Comparison of ENCODE assay signal across 1 cellular context in the genomic region with DNA sequence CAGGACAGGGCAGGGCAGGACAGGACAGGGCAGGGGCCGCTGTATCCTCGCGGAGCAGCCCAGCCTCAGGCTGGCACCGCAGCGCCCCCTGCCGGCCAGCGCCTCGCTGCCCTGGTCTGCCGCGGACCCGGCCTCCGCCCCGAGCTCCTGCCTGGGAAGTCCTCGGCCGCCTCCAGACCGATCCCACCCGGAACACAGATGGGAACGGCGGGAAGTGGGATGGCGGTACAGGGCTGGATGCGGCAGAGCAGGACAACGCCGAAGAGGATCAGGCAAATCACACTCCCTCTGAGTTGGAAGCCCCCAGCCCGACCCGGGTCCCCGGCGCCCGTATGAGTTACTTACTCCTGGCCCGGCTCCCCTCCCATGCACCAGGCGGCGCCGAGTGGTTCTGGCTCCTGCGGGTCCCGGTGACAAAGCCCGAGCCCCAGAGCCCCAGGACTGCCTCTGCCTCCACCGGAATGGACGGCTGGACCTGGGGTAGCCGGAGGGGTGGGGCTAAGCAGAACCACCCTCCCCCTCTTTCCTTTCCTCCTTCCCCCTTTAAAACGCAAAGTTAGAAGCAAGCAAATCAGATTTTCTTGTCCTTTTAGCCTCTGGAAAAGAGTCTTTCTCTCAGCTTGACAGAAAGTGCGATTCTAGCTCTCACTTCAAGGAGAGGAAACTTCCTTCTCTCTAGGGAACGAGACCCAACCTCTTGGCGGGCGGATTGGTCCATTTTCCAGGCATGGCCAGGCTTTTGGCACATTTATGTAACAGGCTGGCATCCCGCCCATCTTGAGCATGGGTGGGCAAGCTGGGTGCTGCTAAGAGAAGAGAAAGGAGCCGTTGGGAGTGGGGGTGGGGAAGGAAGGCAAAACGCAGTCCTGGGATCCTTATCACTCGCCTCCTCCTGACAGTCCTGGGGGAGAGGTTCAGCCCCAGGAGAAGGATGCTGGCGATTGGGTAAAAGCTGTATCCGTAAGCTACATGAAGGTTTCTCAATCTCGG.
TF ChIP-seq lines count a peak whose summit lies in the region.

Gene TP53I3 (minus strand): TSS at position 449 of the 990 bp plus-strand sequence. CDS start 508 bp downstream, outside the sequence.

TF ChIP-seq in HepG2, 621 proteins besides CTCF, POLR2A, EP300 and RAD21 (continued from another document and continues in another):
- TF ChIP-seq RERE (CRISPR knock-in tag; IDR thresholded peaks at IDR 0.05; ENCODE audit: low read depth) (no peak), ARHGAP35 (CRISPR knock-in tag; IDR thresholded peaks at IDR 0.05; ENCODE audit: borderline replicate concordance) (0 out of 2 replicates have a peak, but pooled peaks have one; percentile 47), KDM6A (CRISPR knock-in tag; IDR thresholded peaks at IDR 0.05; ENCODE audit: low read depth) (no peak), ELF4 (CRISPR knock-in tag; IDR thresholded peaks at IDR 0.05; ENCODE audit: borderline replicate concordance) (peak; percentile 90; the same call in 1 of the 2 replicates), ZNF777 (CRISPR knock-in tag; IDR thresholded peaks at IDR 0.05) (peak; percentile 79), ZNF607 (CRISPR knock-in tag; IDR thresholded peaks at IDR 0.05; ENCODE audit: borderline replicate concordance) (peak; percentile 40), ETV5 (CRISPR knock-in tag; IDR thresholded peaks at IDR 0.05; ENCODE audit: borderline replicate concordance) (peak; percentile 48; the same call in 1 of the 2 replicates), KDM3A (CRISPR knock-in tag; IDR thresholded peaks at IDR 0.05; ENCODE audit: low read depth) (peak; percentile 95), ZNF670 (CRISPR knock-in tag; IDR thresholded peaks at IDR 0.05; ENCODE audit: borderline replicate concordance) (peak; percentile 78; the same call in 1 of the 2 replicates), ZNF557 (CRISPR knock-in tag; IDR thresholded peaks at IDR 0.05) (no peak), IKZF4 (CRISPR knock-in tag; IDR thresholded peaks at IDR 0.05; ENCODE audit: borderline replicate concordance, low read depth, not compliant biosample characterization) (peak; percentile 27), ZNF740 (CRISPR knock-in tag; IDR thresholded peaks at IDR 0.05) (no peak), HMGA1 (CRISPR knock-in tag; conservative IDR thresholded peaks at IDR 0.05) (no peak), ZBTB33 (CRISPR knock-in tag; IDR thresholded peaks at IDR 0.05) (peak; percentile 66; the same call in 1 of the 2 replicates), NRL (CRISPR knock-in tag; IDR thresholded peaks at IDR 0.05; ENCODE audit: borderline replicate concordance) (peak; percentile 61), ZNF33B (CRISPR knock-in tag; IDR thresholded peaks at IDR 0.05) (peak; percentile 85; the same call in 1 of the 2 replicates), ZFP62 (CRISPR knock-in tag; IDR thresholded peaks at IDR 0.05) (no peak), ZHX1 (CRISPR knock-in tag; IDR thresholded peaks at IDR 0.05; ENCODE audit: low read depth) (peak; percentile 30; the same call in 1 of the 2 replicates), MIER2 (CRISPR knock-in tag; IDR thresholded peaks at IDR 0.05) (peak; percentile 63; the same call in 1 of the 2 replicates), HOXA3 (CRISPR knock-in tag; IDR thresholded peaks at IDR 0.05) (peak; percentile 11), U2AF2 (IDR thresholded peaks at IDR 0.05; ENCODE audit: low read depth, low read length) (no peak), ZNF484 (CRISPR knock-in tag; IDR thresholded peaks at IDR 0.05; ENCODE audit: borderline replicate concordance, low read depth) (no peak), SAFB2 (CRISPR knock-in tag; IDR thresholded peaks at IDR 0.05; ENCODE audit: borderline replicate concordance, low read depth) (peak; percentile 73; the same call in 1 of the 2 replicates), RORA (CRISPR knock-in tag; IDR thresholded peaks at IDR 0.05) (no peak), GZF1 (CRISPR knock-in tag; IDR thresholded peaks at IDR 0.05) (no peak), YEATS4 (CRISPR knock-in tag; IDR thresholded peaks at IDR 0.05; ENCODE audit: borderline replicate concordance) (peak; percentile 95), PRMT3 (CRISPR knock-in tag; IDR thresholded peaks at IDR 0.05; ENCODE audit: borderline replicate concordance, low read depth) (no peak; the same call in 1 of the 2 replicates), CENPX (CRISPR knock-in tag; IDR thresholded peaks at IDR 0.05) (no peak), ZNF530 (CRISPR knock-in tag; IDR thresholded peaks at IDR 0.05; ENCODE audit: low read depth) (no peak), MTA1 (CRISPR knock-in tag; IDR thresholded peaks at IDR 0.05; ENCODE audit: borderline replicate concordance) (no peak; the same call in 1 of the 2 replicates), CREM (IDR thresholded peaks at IDR 0.05) (no peak), CREM (CRISPR knock-in tag; IDR thresholded peaks at IDR 0.05) (no peak)
- TF ChIP-seq, protein P1, sequence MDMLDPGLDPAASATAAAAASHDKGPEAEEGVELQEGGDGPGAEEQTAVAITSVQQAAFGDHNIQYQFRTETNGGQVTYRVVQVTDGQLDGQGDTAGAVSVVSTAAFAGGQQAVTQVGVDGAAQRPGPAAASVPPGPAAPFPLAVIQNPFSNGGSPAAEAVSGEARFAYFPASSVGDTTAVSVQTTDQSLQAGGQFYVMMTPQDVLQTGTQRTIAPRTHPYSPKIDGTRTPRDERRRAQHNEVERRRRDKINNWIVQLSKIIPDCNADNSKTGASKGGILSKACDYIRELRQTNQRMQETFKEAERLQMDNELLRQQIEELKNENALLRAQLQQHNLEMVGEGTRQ (IDR thresholded peaks at IDR 0.05; ENCODE audit: low read depth, low read length): no peak
- TF ChIP-seq, protein P1 (CRISPR knock-in tag; IDR thresholded peaks at IDR 0.05; ENCODE audit: borderline replicate concordance): no peak
- TF ChIP-seq, protein P2, sequence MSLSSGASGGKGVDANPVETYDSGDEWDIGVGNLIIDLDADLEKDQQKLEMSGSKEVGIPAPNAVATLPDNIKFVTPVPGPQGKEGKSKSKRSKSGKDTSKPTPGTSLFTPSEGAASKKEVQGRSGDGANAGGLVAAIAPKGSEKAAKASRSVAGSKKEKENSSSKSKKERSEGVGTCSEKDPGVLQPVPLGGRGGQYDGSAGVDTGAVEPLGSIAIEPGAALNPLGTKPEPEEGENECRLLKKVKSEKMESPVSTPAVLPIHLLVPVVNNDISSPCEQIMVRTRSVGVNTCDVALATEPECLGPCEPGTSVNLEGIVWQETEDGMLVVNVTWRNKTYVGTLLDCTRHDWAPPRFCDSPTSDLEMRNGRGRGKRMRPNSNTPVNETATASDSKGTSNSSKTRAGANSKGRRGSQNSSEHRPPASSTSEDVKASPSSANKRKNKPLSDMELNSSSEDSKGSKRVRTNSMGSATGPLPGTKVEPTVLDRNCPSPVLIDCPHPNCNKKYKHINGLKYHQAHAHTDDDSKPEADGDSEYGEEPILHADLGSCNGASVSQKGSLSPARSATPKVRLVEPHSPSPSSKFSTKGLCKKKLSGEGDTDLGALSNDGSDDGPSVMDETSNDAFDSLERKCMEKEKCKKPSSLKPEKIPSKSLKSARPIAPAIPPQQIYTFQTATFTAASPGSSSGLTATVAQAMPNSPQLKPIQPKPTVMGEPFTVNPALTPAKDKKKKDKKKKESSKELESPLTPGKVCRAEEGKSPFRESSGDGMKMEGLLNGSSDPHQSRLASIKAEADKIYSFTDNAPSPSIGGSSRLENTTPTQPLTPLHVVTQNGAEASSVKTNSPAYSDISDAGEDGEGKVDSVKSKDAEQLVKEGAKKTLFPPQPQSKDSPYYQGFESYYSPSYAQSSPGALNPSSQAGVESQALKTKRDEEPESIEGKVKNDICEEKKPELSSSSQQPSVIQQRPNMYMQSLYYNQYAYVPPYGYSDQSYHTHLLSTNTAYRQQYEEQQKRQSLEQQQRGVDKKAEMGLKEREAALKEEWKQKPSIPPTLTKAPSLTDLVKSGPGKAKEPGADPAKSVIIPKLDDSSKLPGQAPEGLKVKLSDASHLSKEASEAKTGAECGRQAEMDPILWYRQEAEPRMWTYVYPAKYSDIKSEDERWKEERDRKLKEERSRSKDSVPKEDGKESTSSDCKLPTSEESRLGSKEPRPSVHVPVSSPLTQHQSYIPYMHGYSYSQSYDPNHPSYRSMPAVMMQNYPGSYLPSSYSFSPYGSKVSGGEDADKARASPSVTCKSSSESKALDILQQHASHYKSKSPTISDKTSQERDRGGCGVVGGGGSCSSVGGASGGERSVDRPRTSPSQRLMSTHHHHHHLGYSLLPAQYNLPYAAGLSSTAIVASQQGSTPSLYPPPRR (CRISPR knock-in tag; IDR thresholded peaks at IDR 0.05; ENCODE audit: borderline replicate concordance): peak; percentile 10; the same call in 1 of the 2 replicates
- TF ChIP-seq, protein P3, sequence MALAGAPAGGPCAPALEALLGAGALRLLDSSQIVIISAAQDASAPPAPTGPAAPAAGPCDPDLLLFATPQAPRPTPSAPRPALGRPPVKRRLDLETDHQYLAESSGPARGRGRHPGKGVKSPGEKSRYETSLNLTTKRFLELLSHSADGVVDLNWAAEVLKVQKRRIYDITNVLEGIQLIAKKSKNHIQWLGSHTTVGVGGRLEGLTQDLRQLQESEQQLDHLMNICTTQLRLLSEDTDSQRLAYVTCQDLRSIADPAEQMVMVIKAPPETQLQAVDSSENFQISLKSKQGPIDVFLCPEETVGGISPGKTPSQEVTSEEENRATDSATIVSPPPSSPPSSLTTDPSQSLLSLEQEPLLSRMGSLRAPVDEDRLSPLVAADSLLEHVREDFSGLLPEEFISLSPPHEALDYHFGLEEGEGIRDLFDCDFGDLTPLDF (CRISPR knock-in tag; IDR thresholded peaks at IDR 0.05): peak; percentile 48; the same call in 1 of the 2 replicates
